ENCODE assay signal across 1 cellular context in genomic region chr1:207966521-207966920, GRCh38.
TF ChIP-seq lines count a peak whose summit lies in the region.

No MANE protein-coding gene starts in this region.

TF ChIP-seq in GM12891, 5 proteins besides CTCF, POLR2A, EP300 and RAD21 (continued from another document):
- TF ChIP-seq PAX5 (IDR thresholded peaks at IDR 0.05; ENCODE audit: insufficient read depth, low read length, severe bottlenecking) (no peak), TAF1 (IDR thresholded peaks at IDR 0.05; ENCODE audit: low read depth, low read length) (no peak)
